ENCODE assay signal across 24 cellular contexts in genomic region chr7:47772492-47772891, GRCh38.
DNase-seq lines count a peak whose midpoint lies in the region; ATAC-seq and TF ChIP-seq lines count a peak whose summit lies in the region.
"Had no signal": no experiment of that assay in that cellular context is flagged by ENCODE, and none has a peak within 500 bp of the region (broad histone marks: within the 10 kb centered on the region; RNA-seq: fewer than 3 reads in every experiment).

No MANE protein-coding gene starts in this region.

- H3K27me3 ChIP-seq in Panc1 (ENCODE audit: control insufficient read depth, insufficient read depth, low read length) (no peaks in the 10 kb centered on the region), osteoblast (ENCODE audit: insufficient read depth, low read length) (no peaks in the 10 kb centered on the region)
- H3K27me3 ChIP-seq: MG63 had no signal

- DNase-seq in Panc1 (ENCODE audit: low read depth, low spot score): no peak
- no peak for DNase-seq in chondrocyte (ENCODE audit: low spot score)
- no peak for DNase-seq in osteoblast (ENCODE audit: insufficient read length, low spot score, missing footprints)
- no peak for DNase-seq in NCI-H82 treated with DMSO at 0.1 percent for 48 hours (lab: John Stamatoyannopoulos, UW; ENCODE audit: unreplicated experiment)
- DNase-seq in inferior parietal cortex (ENCODE audit: extremely low spot score): no peak
- DNase-seq in stimulated activated CD4-positive, alpha-beta T cell treated with anti-CD3 and anti-CD28 coated beads, Interleukin-4, amount 100 ng/mL, for 24 hours: no peak
- DNase-seq: Calu3; CD8-positive, alpha-beta memory T cell; DMS79 treated with DMSO at 0.1 percent for 48 hours; GF-D8; KG1; MG63; NCI-H1105 treated with DMSO at 0.1 percent for 48 hours; NCI-H146; NCI-H1930; NCI-H2107; NCI-H446; NCI-H526; SHP77 had no signal

- H3K4me1 ChIP-seq in Panc1 (ENCODE audit: control insufficient read depth, insufficient read depth, low read length): peaks cover 22% of the 10 kb centered on the region
- peaks cover 27% of the 10 kb centered on the region for H3K4me1 ChIP-seq in osteoblast (ENCODE audit: insufficient read depth, low read length)

- H3K9me3 ChIP-seq in Panc1 (ENCODE audit: control insufficient read depth, insufficient read depth, low read depth, low read length) (peaks cover 9% of the 10 kb centered on the region; the same call in 1 of the 2 replicates), osteoblast (ENCODE audit: low read depth, low read length) (no peaks in the 10 kb centered on the region)
- H3K9me3 ChIP-seq: MG63 had no signal

- no peaks in the 10 kb centered on the region for H3K79me2 ChIP-seq in osteoblast (ENCODE audit: insufficient read depth, low read length)

- H3K27ac Mint-ChIP-seq in chondrocyte (ENCODE audit: unreplicated experiment): peak overlapping the region; percentile 96
- H3K27ac Mint-ChIP-seq: B cell; CD8-positive, alpha-beta memory T cell had no signal

- no peak overlapping the region for H2AFZ ChIP-seq in osteoblast (ENCODE audit: low read length)
- H2AFZ ChIP-seq: PC-9 had no signal

- peak overlapping the region; percentile 57 for H3K4me2 ChIP-seq in osteoblast (ENCODE audit: insufficient read depth, low read length)

- peaks cover 3% of the 10 kb centered on the region for H3K36me3 Mint-ChIP-seq in chondrocyte (ENCODE audit: low read depth)

- no peaks in the 10 kb centered on the region for H3K36me3 ChIP-seq in Panc1 (ENCODE audit: control insufficient read depth, insufficient read depth, low read length)
- no peaks in the 10 kb centered on the region for H3K36me3 ChIP-seq in osteoblast (ENCODE audit: insufficient read depth, low read length)
- H3K36me3 ChIP-seq: MG63 had no signal

- peaks cover 75% of the 10 kb centered on the region for H3K4me1 Mint-ChIP-seq in chondrocyte (ENCODE audit: low read depth)
- H3K4me1 Mint-ChIP-seq: CD8-positive, alpha-beta memory T cell had no signal

- no peaks in the 10 kb centered on the region for H3K27me3 Mint-ChIP-seq in chondrocyte (ENCODE audit: low read depth)
- H3K27me3 Mint-ChIP-seq: B cell had no signal

- ATAC-seq in Panc1 (no peak), HG03354 (IDR thresholded peaks at IDR 0.05; ENCODE audit: poor library complexity, severe bottlenecking, unreplicated experiment) (no peak)

- intact Hi-C loops in Panc1 (cut with micrococcal nuclease; ENCODE audit: unreplicated experiment): no loop called here

- in situ Hi-C loops in Panc1 (cut with HindIII; ENCODE audit: low pct_unique_long_range_greater_than_20kb, low sequenced_read_pairs): no loop called here

- no peak overlapping the region for H3K4me3 ChIP-seq in Panc1 (ENCODE audit: low read depth in 2 of 2, low read length in 2 of 2)
- H3K4me3 ChIP-seq in osteoblast (ENCODE audit: insufficient read depth, low read length): no peak overlapping the region
- H3K4me3 ChIP-seq: MG63, PC-9 had no signal

- H4K20me1 ChIP-seq in osteoblast (ENCODE audit: insufficient read depth, low read length): no peaks in the 10 kb centered on the region

- TF ChIP-seq CTCF in Panc1 (IDR thresholded peaks at IDR 0.05) (no peak), chondrocyte (IDR thresholded peaks at IDR 0.05) (no peak), osteoblast (IDR thresholded peaks at IDR 0.05; ENCODE audit: extremely low read depth, low read depth, low read length) (no peak)

- peak overlapping the region; percentile 100 for H3K27ac ChIP-seq in Panc1 (ENCODE audit: low read length)
- H3K27ac ChIP-seq in osteoblast (ENCODE audit: low read depth, low read length): peak overlapping the region; percentile 84
- H3K27ac ChIP-seq: C4-2B, PC-9, RWPE1 had no signal

- POLR2A ChIA-PET in Panc1 (lab: Charles Lee): interaction anchor here (0.8 to 1.1 kb wide), 2 partner anchors 10 to 11 kb away, joined by 3 read pairs; no protein-coding TSS in a partner anchor

- H3K4me3 Mint-ChIP-seq in chondrocyte (ENCODE audit: unreplicated experiment): no peak overlapping the region
- H3K4me3 Mint-ChIP-seq: B cell; CD8-positive, alpha-beta memory T cell had no signal

- BruUV-seq in Panc1 (replicated peaks; lab: Mats Ljungman, UMichigan): no TSS peak

- H3K9me3 Mint-ChIP-seq in chondrocyte (ENCODE audit: low read depth): peaks cover under 1% of the 10 kb centered on the region

- CTCF ChIA-PET in Panc1 (lab: Charles Lee): no interaction called here
